25 cellular contexts compared by ENCODE assay signal in the genomic region with DNA sequence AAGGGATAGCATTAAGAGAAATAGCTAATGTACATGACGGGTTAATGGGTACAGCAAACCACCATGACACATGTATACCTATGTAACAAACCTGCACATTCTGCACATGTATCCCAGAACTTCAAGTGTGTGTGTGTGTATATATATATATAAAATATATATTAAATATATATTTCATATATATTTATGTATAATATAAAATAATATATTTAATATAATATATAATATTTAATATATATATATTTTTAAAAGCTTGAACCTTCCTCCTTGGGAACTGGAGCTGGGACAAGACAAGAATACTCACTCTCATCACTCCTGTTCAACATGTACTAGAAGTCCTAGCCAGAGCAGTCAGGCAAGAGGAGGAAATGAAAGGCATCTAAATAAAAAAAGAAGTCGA.
"Had no signal": no experiment of that assay in that cellular context is flagged by ENCODE, and none has a peak within 500 bp of the region (broad histone marks: within the 10 kb centered on the region; RNA-seq: fewer than 3 reads in every experiment).

No MANE protein-coding gene starts in this region.

- H3K4me3 ChIP-seq: colonic mucosa, coronary artery, dorsolateral prefrontal cortex, esophagus muscularis mucosa, esophagus squamous epithelium, gastrocnemius medialis, gastroesophageal sphincter, heart left ventricle, heart right ventricle had no signal

- DNase-seq: colonic mucosa; cortex of kidney; dermis blood vessel endothelial cell; dorsolateral prefrontal cortex; effector CD4-positive, alpha-beta T cell; effector CD8-positive, alpha-beta T cell; effector memory CD4-positive, alpha-beta T cell; effector memory CD8-positive, alpha-beta T cell; endodermal cell; erythroblast; esophagus squamous epithelium; foreskin fibroblast; foreskin keratinocyte; foreskin melanocyte; gastrocnemius medialis; glutamatergic neuron; head of caudate nucleus; heart left ventricle; heart right ventricle had no signal

- H3K9me3 ChIP-seq: colonic mucosa, esophagus muscularis mucosa, esophagus squamous epithelium, gastrocnemius medialis, gastroesophageal sphincter had no signal

- H3K36me3 ChIP-seq: colonic mucosa, esophagus muscularis mucosa, esophagus squamous epithelium, gastrocnemius medialis, gastroesophageal sphincter, heart left ventricle, heart right ventricle had no signal

- H3K4me3 Mint-ChIP-seq: dendritic cell treated with granulocyte-macrophage colony-stimulating factor and Interleukin-4, amounts not matched to agents 40 ng/mL and 50 ng/mL, for 4 days; effector memory CD8-positive, alpha-beta T cell; endodermal cell had no signal

- H3K27me3 ChIP-seq: colonic mucosa, dorsolateral prefrontal cortex, esophagus muscularis mucosa, esophagus squamous epithelium, foreskin keratinocyte, gastrocnemius medialis, gastroesophageal sphincter, heart left ventricle, heart right ventricle had no signal

- H3K4me1 Mint-ChIP-seq: endodermal cell had no signal

- H3K27me3 Mint-ChIP-seq: dendritic cell treated with granulocyte-macrophage colony-stimulating factor and Interleukin-4, amounts not matched to agents 40 ng/mL and 50 ng/mL, for 4 days; effector memory CD8-positive, alpha-beta T cell had no signal

- H3K27ac ChIP-seq: colonic mucosa, coronary artery, dorsolateral prefrontal cortex, epithelial cell of prostate, esophagus muscularis mucosa, esophagus squamous epithelium, foreskin keratinocyte, gastrocnemius medialis, gastroesophageal sphincter, heart left ventricle, heart right ventricle had no signal

- H3K27ac Mint-ChIP-seq: dendritic cell treated with granulocyte-macrophage colony-stimulating factor and Interleukin-4, amounts not matched to agents 40 ng/mL and 50 ng/mL, for 4 days; effector memory CD8-positive, alpha-beta T cell; endodermal cell had no signal

- H3K9me3 Mint-ChIP-seq: dendritic cell treated with granulocyte-macrophage colony-stimulating factor and Interleukin-4, amounts not matched to agents 40 ng/mL and 50 ng/mL, for 4 days had no signal

- H3K4me1 ChIP-seq: colonic mucosa, esophagus muscularis mucosa, esophagus squamous epithelium, foreskin keratinocyte, gastrocnemius medialis, gastroesophageal sphincter, heart left ventricle, heart right ventricle had no signal

- ATAC-seq: effector memory CD8-positive, alpha-beta T cell; esophagus mucosa; foreskin keratinocyte; gastrocnemius medialis; gastroesophageal sphincter; heart left ventricle; heart right ventricle had no signal
